ENCODE assay signal across 10 cellular contexts in the genomic region with DNA sequence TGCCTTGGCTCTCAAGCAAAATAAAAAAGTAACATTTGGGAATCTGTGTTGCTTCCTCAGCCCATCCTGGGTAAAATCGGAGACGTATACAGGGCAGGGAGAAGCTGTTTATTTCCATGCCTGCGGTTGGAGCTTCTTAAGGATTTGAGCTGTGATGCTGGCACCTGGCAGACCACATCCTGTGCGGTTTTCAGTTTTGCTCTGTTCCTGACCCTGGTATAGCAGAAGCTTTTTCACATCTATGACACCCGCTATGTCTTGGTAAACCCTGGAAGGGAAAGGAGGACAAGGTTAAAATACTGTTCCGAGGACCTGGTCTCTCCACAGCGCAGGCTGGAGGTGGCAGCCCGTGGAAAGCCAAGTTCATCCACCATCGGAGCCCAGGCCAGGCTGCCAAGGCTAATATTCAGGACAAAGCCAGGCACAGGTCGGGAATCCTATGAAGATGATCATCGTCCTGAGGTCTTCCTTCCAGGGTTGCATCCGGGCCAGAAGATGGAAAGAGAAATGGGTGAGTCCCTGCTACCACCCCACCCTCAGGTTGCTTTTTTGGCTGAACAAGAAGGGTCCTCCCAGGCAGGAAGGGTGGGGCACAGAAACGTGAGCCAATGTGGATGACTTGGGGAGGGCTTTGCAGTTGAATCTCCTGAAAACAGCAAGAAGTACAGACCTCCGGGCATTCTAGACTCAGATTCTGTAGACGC. TPM values are rescaled to one million over a fixed set of nuclear protein-coding genes. Genes with fewer than 3 reads are reported as not detected.
"Had no signal": no experiment of that assay in that cellular context is flagged by ENCODE, and none has a peak within 500 bp of the region (broad histone marks: within the 10 kb centered on the region; RNA-seq: fewer than 3 reads in every experiment).

No MANE protein-coding gene starts in this region.

RNA-seq across cellular contexts. Expression of a gene that starts 4.7 kb away (rescaled TPM):
- total RNA-seq: fibroblast of lung, lung microvascular endothelial cell, osteoblast, psoas muscle, temporal lobe, upper lobe of right lung had no signal
- polyA plus RNA-seq: adrenal gland, fibroblast of lung, heart left ventricle, neural cell, psoas muscle had no signal

RNA-seq across cellular contexts. Expression of a gene that starts 24.8 kb away (rescaled TPM):
- total RNA-seq: mononuclear cell had no signal
- polyA plus RNA-seq: neural cell had no signal
